7 cellular contexts compared by ENCODE assay signal in the genomic region with DNA sequence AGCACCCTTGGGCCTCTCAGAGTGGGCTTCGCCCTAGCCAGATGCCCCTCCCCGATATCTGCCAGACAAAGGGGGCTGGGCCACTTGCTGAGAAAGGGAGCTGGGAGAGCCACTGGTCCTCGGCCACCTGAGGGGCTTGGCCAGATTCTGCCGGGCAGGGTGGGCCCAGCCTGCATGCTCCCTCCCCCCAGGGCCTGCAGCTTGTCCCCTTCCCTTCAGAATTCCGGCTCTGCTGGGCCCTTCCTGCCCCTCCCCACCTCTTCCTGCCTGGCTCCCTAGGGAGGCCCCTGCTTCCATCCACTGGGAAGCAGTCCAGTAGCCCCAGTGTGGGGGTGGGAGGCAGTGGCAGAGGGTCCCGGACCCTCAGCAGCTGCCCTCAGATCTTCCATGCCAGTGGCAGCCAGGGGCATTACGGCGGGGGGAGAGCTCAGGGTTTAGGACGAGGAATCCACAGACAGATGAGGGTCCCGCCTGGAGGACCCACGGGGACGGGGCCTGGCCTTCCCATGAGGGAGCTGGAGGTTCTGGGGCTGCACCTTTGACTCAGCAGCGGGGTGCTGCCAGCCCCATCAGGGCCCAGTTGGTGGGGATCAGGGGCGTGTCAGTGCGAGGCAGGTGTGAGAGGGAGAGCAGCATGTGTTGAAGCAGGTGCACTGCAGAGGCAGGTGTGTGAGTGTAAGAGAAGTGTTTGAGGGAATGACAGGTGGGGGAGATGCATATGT. TPM values are rescaled to one million over a fixed set of nuclear protein-coding genes. Genes with fewer than 3 reads are reported as not detected.
DNase-seq lines count a peak whose midpoint lies in the region; ATAC-seq, FAIRE-seq and TF ChIP-seq lines count a peak whose summit lies in the region.
"Had no signal": no experiment of that assay in that cellular context is flagged by ENCODE, and none has a peak within 500 bp of the region (broad histone marks: within the 10 kb centered on the region; RNA-seq: fewer than 3 reads in every experiment).

No MANE protein-coding gene starts in this region.

- H3K27me3 Mint-ChIP-seq in CD4-positive, CD25-positive, alpha-beta regulatory T cell: peaks cover 33% of the 10 kb centered on the region

- no peak for FAIRE-seq in small intestine (lab: Jason Lieb, UNC)

- no peaks in the 10 kb centered on the region for H3K36me3 ChIP-seq in CD4-positive, CD25-positive, alpha-beta regulatory T cell (ENCODE audit: control insufficient read depth, insufficient read depth, low read length)
- peaks cover 0 to 12% of the 10 kb centered on the region in 2 donors for H3K36me3 ChIP-seq in muscle layer of duodenum (ENCODE audit: control insufficient read depth in 1 of 2, insufficient read depth in 2 of 2, low read length in 2 of 2)
- no peaks in the 10 kb centered on the region for H3K36me3 ChIP-seq in small intestine (ENCODE audit: control insufficient read depth in 2 of 2, insufficient read depth in 2 of 2, low read length in 2 of 2)

- in situ Hi-C loops in astrocyte of the cerebellum (cut with HindIII; ENCODE audit: low sequenced_read_pairs): no loop called here

- H3K27ac Mint-ChIP-seq in CD4-positive, CD25-positive, alpha-beta regulatory T cell: peak overlapping the region in 1 of 3 donors; percentile 55

- no peaks in the 10 kb centered on the region for H3K9me3 ChIP-seq in CD4-positive, CD25-positive, alpha-beta regulatory T cell (ENCODE audit: control insufficient read depth in 2 of 2, low read length in 2 of 2)
- H3K9me3 ChIP-seq in muscle layer of duodenum (ENCODE audit: control insufficient read depth in 1 of 2, low read length in 2 of 2): no peaks in the 10 kb centered on the region
- no peaks in the 10 kb centered on the region for H3K9me3 ChIP-seq in small intestine (ENCODE audit: control insufficient read depth, low read depth)

- peaks cover 0 to 4% (median 0%) of the 10 kb centered on the region in 7 donors for H3K9me3 Mint-ChIP-seq in CD4-positive, CD25-positive, alpha-beta regulatory T cell

- no peak for DNase-seq in CD4-positive, CD25-positive, alpha-beta regulatory T cell
- DNase-seq in astrocyte of the cerebellum (ENCODE audit: low read depth): no peak
- DNase-seq in 8988T: no peak
- DNase-seq in foreskin melanocyte: no peak
- DNase-seq in small intestine: no peak
- DNase-seq: PC-9 had no signal

- no peak overlapping the region for H3K4me3 ChIP-seq in CD4-positive, CD25-positive, alpha-beta regulatory T cell (ENCODE audit: low read depth, low read length)
- H3K4me3 ChIP-seq in astrocyte of the cerebellum (ENCODE audit: low read depth, low read length) (peak overlapping the region; percentile 58), muscle layer of duodenum (ENCODE audit: low read depth in 1 of 2, low read length in 2 of 2) (peak overlapping the region; percentile 37 to 88), small intestine (ENCODE audit: low read depth in 1 of 2, low read length in 2 of 2) (no peak overlapping the region)
- H3K4me3 ChIP-seq: PC-9 had no signal

- ATAC-seq in CD4-positive, CD25-positive, alpha-beta regulatory T cell (ENCODE audit: low read depth in 2 of 2): no peak

- H3K27me3 ChIP-seq in CD4-positive, CD25-positive, alpha-beta regulatory T cell (ENCODE audit: control insufficient read depth, insufficient read depth, low read length): no peaks in the 10 kb centered on the region
- peaks cover 26% of the 10 kb centered on the region for H3K27me3 ChIP-seq in muscle layer of duodenum (ENCODE audit: low read depth, low read length)
- H3K27me3 ChIP-seq in small intestine (ENCODE audit: control insufficient read depth in 2 of 2, insufficient read depth in 2 of 2, low read length in 2 of 2): peaks cover 3 to 10% of the 10 kb centered on the region in 2 donors

- no peak overlapping the region for H3K27ac ChIP-seq in CD4-positive, CD25-positive, alpha-beta regulatory T cell (ENCODE audit: insufficient read depth, low read length, poor library complexity, severe bottlenecking)
- peak overlapping the region; percentile 23 for H3K27ac ChIP-seq in muscle layer of duodenum (ENCODE audit: low read length)
- H3K27ac ChIP-seq in small intestine (ENCODE audit: low read depth in 1 of 2, low read length in 1 of 2): peak overlapping the region in 1 of 2 donors; percentile 86
- H3K27ac ChIP-seq: PC-9 had no signal

- WGBS in small intestine, 3 donors: 23 to 44% (median 27%) methylated on average over 14 to 15 of the region's 15 CpGs

- peak overlapping the region; percentile 38 to 91 (median 68) for H3K4me3 Mint-ChIP-seq in CD4-positive, CD25-positive, alpha-beta regulatory T cell

- H3K4me1 Mint-ChIP-seq in CD4-positive, CD25-positive, alpha-beta regulatory T cell: peaks cover 3 to 34% (median 15%) of the 10 kb centered on the region in 4 donors

- peaks cover 81% of the 10 kb centered on the region for H3K4me1 ChIP-seq in CD4-positive, CD25-positive, alpha-beta regulatory T cell (ENCODE audit: control insufficient read depth, insufficient read depth, low read length, poor library complexity, severe bottlenecking)
- peaks cover 2 to 68% of the 10 kb centered on the region in 2 donors for H3K4me1 ChIP-seq in muscle layer of duodenum (ENCODE audit: control insufficient read depth in 1 of 2, insufficient read depth in 2 of 2, low read length in 2 of 2)
- peaks cover under 1% of the 10 kb centered on the region in 2 donors for H3K4me1 ChIP-seq in small intestine (ENCODE audit: control insufficient read depth in 2 of 2, insufficient read depth in 1 of 2, low read depth in 1 of 2, low read length in 1 of 2)

- H3K36me3 Mint-ChIP-seq in CD4-positive, CD25-positive, alpha-beta regulatory T cell: no peaks in the 10 kb centered on the region

- no peak for TF ChIP-seq CTCF in astrocyte of the cerebellum (IDR thresholded peaks at IDR 0.05; ENCODE audit: low read depth, low read length, missing control alignments)

RNA-seq across cellular contexts. Expression of a gene that starts 2.5 kb away (rescaled TPM):
- 37.1 TPM for total RNA-seq in CD4-positive, CD25-positive, alpha-beta regulatory T cell
- polyA plus RNA-seq in CD4-positive, CD25-positive, alpha-beta regulatory T cell: 100 to 1,000 TPM in 2 of 4 donors, 10 to 100 TPM in 2; 12.0 to 131 (median 72.9) TPM
- polyA plus RNA-seq in small intestine: 100 to 1,000 TPM in 1 of 3 donors, 10 to 100 TPM in 1, 1 to 10 TPM in 1; 8.9 to 137 (median 45.1) TPM

RNA-seq across cellular contexts. Expression of a gene that starts 9.6 kb away (rescaled TPM):
- total RNA-seq in CD4-positive, CD25-positive, alpha-beta regulatory T cell: 558 TPM
- polyA plus RNA-seq in CD4-positive, CD25-positive, alpha-beta regulatory T cell: 1,000 to 10,000 TPM; 1,044 to 2,243 (median 1,681) TPM
- polyA plus RNA-seq in small intestine: 1,000 to 10,000 TPM in 1 of 3 donors, 100 to 1,000 TPM in 2; 150 to 3,839 (median 623) TPM

RNA-seq across cellular contexts. Expression of a gene that starts 13.9 kb away (rescaled TPM):
- total RNA-seq in CD4-positive, CD25-positive, alpha-beta regulatory T cell: 118 TPM
- 10 to 100 TPM in 1 of 4 donors, 1 to 10 TPM in 3; 5.5 to 10.4 (median 7.9) TPM for polyA plus RNA-seq in CD4-positive, CD25-positive, alpha-beta regulatory T cell
- polyA plus RNA-seq in small intestine: 10 to 100 TPM; 23.8 to 28.0 (median 23.9) TPM

RNA-seq across cellular contexts. Expression of a gene that starts 49.3 kb away (rescaled TPM):
- 1.8 TPM for total RNA-seq in CD4-positive, CD25-positive, alpha-beta regulatory T cell
- 1 to 10 TPM; 3.4 to 5.8 (median 4.4) TPM for polyA plus RNA-seq in CD4-positive, CD25-positive, alpha-beta regulatory T cell
- 1 to 10 TPM in 1 of 3 donors, not detected in 2; 2.0 TPM for polyA plus RNA-seq in small intestine

RNA-seq across cellular contexts. Expression of a gene that starts 57.5 kb away (rescaled TPM):
- 123 TPM for total RNA-seq in CD4-positive, CD25-positive, alpha-beta regulatory T cell
- 1 to 10 TPM; 2.5 to 3.1 (median 3.0) TPM for polyA plus RNA-seq in CD4-positive, CD25-positive, alpha-beta regulatory T cell
- 10 to 100 TPM; 28.4 to 54.9 (median 49.0) TPM for polyA plus RNA-seq in small intestine

Comparison
In these comparisons a context has a peak if more than half of its experiments do, and no peak if none do; other contexts are left out.
1. H3K4me3 ChIP-seq: peak in astrocyte of the cerebellum (single experiment) and muscle layer of duodenum (2 of 2); none in CD4-positive, CD25-positive, alpha-beta regulatory T cell (single experiment) and small intestine (0 of 2).